In genomic region chr9:89723696-89724095, GRCh38 we compare ENCODE assay signal across 16 cellular contexts.
A peak's percentile ranks its signal among the peaks of the same experiment; 100 is the strongest.
DNase-seq lines count a peak whose midpoint lies in the region; ATAC-seq and TF ChIP-seq lines count a peak whose summit lies in the region.
"Had no signal": no experiment of that assay in that cellular context is flagged by ENCODE, and none has a peak within 500 bp of the region (broad histone marks: within the 10 kb centered on the region; RNA-seq: fewer than 3 reads in every experiment).

No MANE protein-coding gene starts in this region.

- no peak overlapping the region for H3K9ac ChIP-seq in trophoblast cell (ENCODE audit: low read length)

- no peak overlapping the region for H3K4ac ChIP-seq in trophoblast cell (ENCODE audit: low read depth, low read length)

- H2BK5ac ChIP-seq in trophoblast cell (ENCODE audit: low read depth, low read length, poor library complexity): no peak overlapping the region

- no peak overlapping the region for H2BK120ac ChIP-seq in trophoblast cell (ENCODE audit: insufficient read depth, low read length, poor library complexity)

- H3K27me3 Mint-ChIP-seq in activated naive CD8-positive, alpha-beta T cell treated with anti-CD3 and anti-CD28 coated beads, Interleukin-2, amount 10 ng/mL, durations not matched to agents 7 days and 5 days: peaks cover 2% of the 10 kb centered on the region
- H3K27me3 Mint-ChIP-seq in activated naive CD8-positive, alpha-beta T cell treated with anti-CD3 and anti-CD28 coated beads, Interleukin-2, amount 50 U/mL, for 24 hours: no peaks in the 10 kb centered on the region
- H3K27me3 Mint-ChIP-seq: T-helper 17 cell had no signal

- no peak overlapping the region for H3K4me3 Mint-ChIP-seq in activated naive CD8-positive, alpha-beta T cell treated with anti-CD3 and anti-CD28 coated beads, Interleukin-2, amount 10 ng/mL, durations not matched to agents 7 days and 5 days
- H3K4me3 Mint-ChIP-seq in activated naive CD8-positive, alpha-beta T cell treated with anti-CD3 and anti-CD28 coated beads, Interleukin-2, amount 50 U/mL, for 24 hours: no peak overlapping the region
- H3K4me3 Mint-ChIP-seq: CD14-positive monocyte, T-helper 17 cell had no signal

- H3K36me3 ChIP-seq in trophoblast cell (ENCODE audit: control insufficient read depth in 1 of 2, insufficient read depth in 2 of 2, low read length in 2 of 2): no peaks in the 10 kb centered on the region

- H3K9me3 ChIP-seq in trophoblast cell (ENCODE audit: insufficient read depth, low read depth, low read length): peaks cover 2% of the 10 kb centered on the region

- peaks cover 10% of the 10 kb centered on the region for H3K36me3 Mint-ChIP-seq in activated naive CD8-positive, alpha-beta T cell treated with anti-CD3 and anti-CD28 coated beads, Interleukin-2, amount 10 ng/mL, durations not matched to agents 7 days and 5 days
- H3K36me3 Mint-ChIP-seq in activated naive CD8-positive, alpha-beta T cell treated with anti-CD3 and anti-CD28 coated beads, Interleukin-2, amount 50 U/mL, for 24 hours (ENCODE audit: low read depth): no peaks in the 10 kb centered on the region
- H3K36me3 Mint-ChIP-seq: CD14-positive monocyte had no signal

- H3K27ac ChIP-seq in trophoblast cell (ENCODE audit: low read depth, low read length): no peak overlapping the region

- H2AK5ac ChIP-seq in trophoblast cell (ENCODE audit: low read length): no peak overlapping the region

- peaks cover 16% of the 10 kb centered on the region for H3K4me1 Mint-ChIP-seq in activated naive CD8-positive, alpha-beta T cell treated with anti-CD3 and anti-CD28 coated beads, Interleukin-2, amount 10 ng/mL, durations not matched to agents 7 days and 5 days
- H3K4me1 Mint-ChIP-seq in activated naive CD8-positive, alpha-beta T cell treated with anti-CD3 and anti-CD28 coated beads, Interleukin-2, amount 50 U/mL, for 24 hours: no peaks in the 10 kb centered on the region

- H3K4me1 ChIP-seq in trophoblast cell (ENCODE audit: control insufficient read depth in 1 of 2, insufficient read depth in 2 of 2, low read length in 2 of 2): peaks cover 6 to 10% of the 10 kb centered on the region in 2 experiments

- no peak overlapping the region for H3K4me3 ChIP-seq in fibroblast of villous mesenchyme (ENCODE audit: low read depth, low read length)
- H3K4me3 ChIP-seq in trophoblast cell (ENCODE audit: low read depth, low read length): no peak overlapping the region
- H3K4me3 ChIP-seq: K562 had no signal

- H3K27me3 ChIP-seq in trophoblast cell (ENCODE audit: insufficient read depth, low read length): no peaks in the 10 kb centered on the region

- no peaks in the 10 kb centered on the region for H3K79me2 ChIP-seq in trophoblast cell (ENCODE audit: control insufficient read depth, insufficient read depth, low read length, poor library complexity)

- peaks cover 8% of the 10 kb centered on the region for H3K79me1 ChIP-seq in trophoblast cell (ENCODE audit: low read length)

- H4K91ac ChIP-seq in trophoblast cell (ENCODE audit: low read depth, low read length): no peak overlapping the region

- H3K9me3 Mint-ChIP-seq in activated naive CD8-positive, alpha-beta T cell treated with anti-CD3 and anti-CD28 coated beads, Interleukin-2, amount 10 ng/mL, durations not matched to agents 7 days and 5 days: peaks cover 3% of the 10 kb centered on the region
- peaks cover 4% of the 10 kb centered on the region for H3K9me3 Mint-ChIP-seq in activated naive CD8-positive, alpha-beta T cell treated with anti-CD3 and anti-CD28 coated beads, Interleukin-2, amount 50 U/mL, for 24 hours

- H2BK12ac ChIP-seq in trophoblast cell (ENCODE audit: low read length): no peak overlapping the region

- no peak overlapping the region for H3K23ac ChIP-seq in trophoblast cell (ENCODE audit: low read length)

- no CpG with 5 or more reads among the region's 2 CpGs for WGBS in trophoblast cell (ENCODE audit: extremely low coverage, insufficient coverage, insufficient read length)

- H3K18ac ChIP-seq in trophoblast cell (ENCODE audit: low read length): no peak overlapping the region

- ATAC-seq in activated naive CD8-positive, alpha-beta T cell treated with anti-CD3 and anti-CD28 coated beads, Interleukin-2, amount 10 ng/mL, durations not matched to agents 7 days and 5 days (ENCODE audit: low read depth): no peak
- no peak for ATAC-seq in activated naive CD8-positive, alpha-beta T cell treated with anti-CD3 and anti-CD28 coated beads, Interleukin-2, amount 50 U/mL, for 24 hours
- ATAC-seq in GM18505 (IDR thresholded peaks at IDR 0.05; ENCODE audit: unreplicated experiment): no peak
- ATAC-seq in HG02885 (IDR thresholded peaks at IDR 0.05; ENCODE audit: poor library complexity, unreplicated experiment): no peak
- ATAC-seq: HCT116, K562, Panc1, T-helper 17 cell had no signal

- no peak for TF ChIP-seq CTCF in fibroblast of villous mesenchyme (IDR thresholded peaks at IDR 0.05; ENCODE audit: insufficient read depth, low read depth, low read length)

- H3K27ac Mint-ChIP-seq in activated naive CD8-positive, alpha-beta T cell treated with anti-CD3 and anti-CD28 coated beads, Interleukin-2, amount 10 ng/mL, durations not matched to agents 7 days and 5 days: no peak overlapping the region
- H3K27ac Mint-ChIP-seq in activated naive CD8-positive, alpha-beta T cell treated with anti-CD3 and anti-CD28 coated beads, Interleukin-2, amount 50 U/mL, for 24 hours: no peak overlapping the region
- H3K27ac Mint-ChIP-seq: CD14-positive monocyte, T-helper 17 cell had no signal

- H2AFZ ChIP-seq in trophoblast cell (ENCODE audit: insufficient read depth, low read length, poor library complexity): no peak overlapping the region

- no peak overlapping the region for H4K12ac ChIP-seq in trophoblast cell (ENCODE audit: low read depth, low read length)

- no peak overlapping the region for H4K8ac ChIP-seq in trophoblast cell (ENCODE audit: low read depth, low read length)

- POLR2A ChIA-PET in activated naive CD8-positive, alpha-beta T cell treated with anti-CD3 and anti-CD28 coated beads, Interleukin-2, amount 10 ng/mL, durations not matched to agents 7 days and 5 days (lab: Charles Lee): no interaction called here

- no peak overlapping the region for H3K14ac ChIP-seq in trophoblast cell (ENCODE audit: low read length)

- no peak for TF ChIP-seq POLR2A in GM18505 (IDR thresholded peaks at IDR 0.05; ENCODE audit: borderline replicate concordance, extremely low read depth, insufficient read depth, insufficient read length)

- no peak overlapping the region for H3K4me2 ChIP-seq in trophoblast cell (ENCODE audit: low read length)

- peak; percentile 2 for DNase-seq in activated naive CD8-positive, alpha-beta T cell treated with anti-CD3 and anti-CD28 coated beads, Interleukin-2, amount 10 ng/mL, durations not matched to agents 7 days and 5 days
- DNase-seq in activated naive CD8-positive, alpha-beta T cell treated with anti-CD3 and anti-CD28 coated beads, Interleukin-2, amount 50 U/mL, for 24 hours: no peak
- DNase-seq in NCI-H2171 (lab: John Stamatoyannopoulos, UW): peak; percentile 64
- DNase-seq in fibroblast of villous mesenchyme (ENCODE audit: low read depth): peak; percentile 74
- DNase-seq in trophoblast cell: no peak
- DNase-seq: AML-193, GOT3, NCI-H1694 treated with DMSO at 0.1 percent for 48 hours, NCI-H510A, T-helper 17 cell had no signal

Comparison
In these comparisons a context has a peak if more than half of its experiments do, and no peak if none do; other contexts are left out.
1. DNase-seq: peak in activated naive CD8-positive, alpha-beta T cell treated with anti-CD3 and anti-CD28 coated beads, Interleukin-2, amount 10 ng/mL, durations not matched to agents 7 days and 5 days (single experiment), NCI-H2171 (single experiment) and fibroblast of villous mesenchyme (single experiment); none in activated naive CD8-positive, alpha-beta T cell treated with anti-CD3 and anti-CD28 coated beads, Interleukin-2, amount 50 U/mL, for 24 hours (single experiment) and trophoblast cell (0 of 2).